10 cellular contexts compared by ENCODE assay signal in the genomic region with DNA sequence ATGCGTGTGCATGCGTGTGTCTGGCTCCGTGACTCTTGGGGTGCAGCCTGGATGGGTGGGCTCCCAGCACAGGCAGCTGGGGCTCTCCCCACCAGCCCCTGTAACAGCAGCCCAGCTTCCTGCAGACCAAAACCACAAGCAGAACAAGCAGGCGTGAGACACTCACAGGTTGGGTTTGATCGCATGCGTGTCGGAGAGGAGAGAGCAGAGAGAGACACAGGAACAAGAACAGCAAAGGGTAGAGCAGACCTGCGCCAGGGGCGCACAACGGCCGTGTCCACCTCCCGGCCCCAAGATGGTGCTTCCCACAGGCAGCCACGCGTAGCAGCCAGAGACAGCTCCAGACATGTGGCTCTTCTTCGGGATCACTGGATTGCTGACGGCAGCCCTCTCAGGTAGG. TPM values are rescaled to one million over a fixed set of nuclear protein-coding genes. Genes with fewer than 3 reads are reported as not detected.
DNase-seq lines count a peak whose midpoint lies in the region; ATAC-seq and TF ChIP-seq lines count a peak whose summit lies in the region.
"Had no signal": no experiment of that assay in that cellular context is flagged by ENCODE, and none has a peak within 500 bp of the region (broad histone marks: within the 10 kb centered on the region; RNA-seq: fewer than 3 reads in every experiment).

A gene with protein sequence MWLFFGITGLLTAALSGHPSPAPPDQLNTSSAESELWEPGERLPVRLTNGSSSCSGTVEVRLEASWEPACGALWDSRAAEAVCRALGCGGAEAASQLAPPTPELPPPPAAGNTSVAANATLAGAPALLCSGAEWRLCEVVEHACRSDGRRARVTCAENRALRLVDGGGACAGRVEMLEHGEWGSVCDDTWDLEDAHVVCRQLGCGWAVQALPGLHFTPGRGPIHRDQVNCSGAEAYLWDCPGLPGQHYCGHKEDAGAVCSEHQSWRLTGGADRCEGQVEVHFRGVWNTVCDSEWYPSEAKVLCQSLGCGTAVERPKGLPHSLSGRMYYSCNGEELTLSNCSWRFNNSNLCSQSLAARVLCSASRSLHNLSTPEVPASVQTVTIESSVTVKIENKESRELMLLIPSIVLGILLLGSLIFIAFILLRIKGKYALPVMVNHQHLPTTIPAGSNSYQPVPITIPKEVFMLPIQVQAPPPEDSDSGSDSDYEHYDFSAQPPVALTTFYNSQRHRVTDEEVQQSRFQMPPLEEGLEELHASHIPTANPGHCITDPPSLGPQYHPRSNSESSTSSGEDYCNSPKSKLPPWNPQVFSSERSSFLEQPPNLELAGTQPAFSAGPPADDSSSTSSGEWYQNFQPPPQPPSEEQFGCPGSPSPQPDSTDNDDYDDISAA (plus strand): TSS at position 161 of the 400 bp plus-strand sequence. CDS start 186 bp downstream, at position 347.

- H3K36me3 Mint-ChIP-seq in activated CD4-positive, alpha-beta memory T cell treated with anti-CD3 and anti-CD28 coated beads for 36 hours: peaks cover 43% of the 10 kb centered on the region
- H3K36me3 Mint-ChIP-seq in stimulated activated memory B cell treated with anti-CD40 and anti-IgM and Interleukin-4, amounts not matched to agents 10 μg/mL and 1 μg/mL and 100 μg/mL, for 72 hours: peaks cover 6% of the 10 kb centered on the region

- no peak within 1 kb of the TSS for H3K4me3 ChIP-seq in KMS-11 (IDR thresholded peaks at IDR 0.05; ENCODE audit: insufficient read depth, low read depth, low read length)

- H3K79me2 ChIP-seq in KMS-11 (ENCODE audit: insufficient read depth, low read depth): no peaks in the 10 kb centered on the region
- H3K79me2 ChIP-seq: parathyroid adenoma had no signal

- peak within 1 kb of the TSS; percentile 14; the same call in 1 of the 2 replicates for H3K4me2 ChIP-seq in KMS-11

- H4K20me1 ChIP-seq in KMS-11 (ENCODE audit: insufficient read depth): no peaks in the 10 kb centered on the region

- H3K4me1 Mint-ChIP-seq in activated CD4-positive, alpha-beta memory T cell treated with anti-CD3 and anti-CD28 coated beads for 36 hours (ENCODE audit: low read depth): peaks cover 20% of the 10 kb centered on the region
- peaks cover 41% of the 10 kb centered on the region for H3K4me1 Mint-ChIP-seq in stimulated activated memory B cell treated with anti-CD40 and anti-IgM and Interleukin-4, amounts not matched to agents 10 μg/mL and 1 μg/mL and 100 μg/mL, for 72 hours

- H3K36me3 ChIP-seq in KMS-11 (ENCODE audit: insufficient read depth): no peaks in the 10 kb centered on the region

- POLR2A ChIA-PET in activated CD4-positive, alpha-beta memory T cell treated with anti-CD3 and anti-CD28 coated beads for 36 hours (lab: Charles Lee): interaction anchor here (1.0 to 2.0 kb wide), 5 partner anchors 31 to 95 kb away, joined by 3 to 18 read pairs (median 4); no protein-coding TSS in a partner anchor

- H3K27me3 Mint-ChIP-seq in activated CD4-positive, alpha-beta memory T cell treated with anti-CD3 and anti-CD28 coated beads for 36 hours: no peaks in the 10 kb centered on the region
- no peaks in the 10 kb centered on the region for H3K27me3 Mint-ChIP-seq in stimulated activated memory B cell treated with anti-CD40 and anti-IgM and Interleukin-4, amounts not matched to agents 10 μg/mL and 1 μg/mL and 100 μg/mL, for 72 hours

- H3K27ac ChIP-seq in KMS-11: no peak within 1 kb of the TSS
- H3K27ac ChIP-seq: parathyroid adenoma had no signal

- intact Hi-C loops in activated CD4-positive, alpha-beta memory T cell treated with anti-CD3 and anti-CD28 coated beads for 36 hours (cut with micrococcal nuclease): loop anchor here (2.0 kb wide), 3 partner anchors 51 to 111 kb away; no protein-coding TSS in a partner anchor

- CTCF ChIA-PET in activated CD4-positive, alpha-beta memory T cell treated with anti-CD3 and anti-CD28 coated beads for 36 hours (lab: Charles Lee): interaction anchor here (0.6 to 3.8 kb wide), 14 partner anchors 17 to 217 kb away, joined by 3 to 49 read pairs (median 4); no protein-coding TSS in a partner anchor

- peak; percentile 75 for ATAC-seq in stimulated activated memory B cell treated with anti-CD40 and anti-IgM and Interleukin-4, amounts not matched to agents 10 μg/mL and 1 μg/mL and 100 μg/mL, for 72 hours
- no peak for ATAC-seq in GM18517 (IDR thresholded peaks at IDR 0.05; ENCODE audit: unreplicated experiment)

- H3K4me3 Mint-ChIP-seq in activated CD4-positive, alpha-beta memory T cell treated with anti-CD3 and anti-CD28 coated beads for 36 hours: peak within 1 kb of the TSS; percentile 95
- H3K4me3 Mint-ChIP-seq in stimulated activated memory B cell treated with anti-CD40 and anti-IgM and Interleukin-4, amounts not matched to agents 10 μg/mL and 1 μg/mL and 100 μg/mL, for 72 hours: peak within 1 kb of the TSS; percentile 67

- peak within 1 kb of the TSS; percentile 46; the same call in 1 of the 2 replicates for H2AFZ ChIP-seq in KMS-11 (ENCODE audit: low read depth)
- H2AFZ ChIP-seq: parathyroid adenoma had no signal

- H3K4me1 ChIP-seq in KMS-11 (ENCODE audit: low read depth, poor library complexity, severe bottlenecking): no peaks in the 10 kb centered on the region
- H3K4me1 ChIP-seq: parathyroid adenoma had no signal

- H3K27ac Mint-ChIP-seq in activated CD4-positive, alpha-beta memory T cell treated with anti-CD3 and anti-CD28 coated beads for 36 hours: peak within 1 kb of the TSS; percentile 99
- H3K27ac Mint-ChIP-seq in stimulated activated memory B cell treated with anti-CD40 and anti-IgM and Interleukin-4, amounts not matched to agents 10 μg/mL and 1 μg/mL and 100 μg/mL, for 72 hours: peak within 1 kb of the TSS; percentile 75

- peak; percentile 82 for DNase-seq in activated CD4-positive, alpha-beta memory T cell treated with anti-CD3 and anti-CD28 coated beads for 36 hours
- peak; percentile 64 for DNase-seq in effector CD4-positive, alpha-beta T cell
- DNase-seq in NCI-H1930 (lab: John Stamatoyannopoulos, UW) (no peak), Ammon's horn (ENCODE audit: low spot score) (no peak), NCI-H1417 (lab: John Stamatoyannopoulos, UW) (no peak)
- DNase-seq: NCI-H1694 treated with DMSO at 0.1 percent for 48 hours had no signal

- no peaks in the 10 kb centered on the region for H3K27me3 ChIP-seq in KMS-11 (ENCODE audit: insufficient read depth, low read depth)

- no peak within 1 kb of the TSS for H3K9ac ChIP-seq in KMS-11
- H3K9ac ChIP-seq: parathyroid adenoma had no signal

- TF ChIP-seq CTCF in KMS-11 (conservative IDR thresholded peaks at IDR 0.05; ENCODE audit: low read depth, low read length): no peak

- H3K9me3 Mint-ChIP-seq in activated CD4-positive, alpha-beta memory T cell treated with anti-CD3 and anti-CD28 coated beads for 36 hours: peaks cover 6% of the 10 kb centered on the region
- peaks cover 5% of the 10 kb centered on the region for H3K9me3 Mint-ChIP-seq in stimulated activated memory B cell treated with anti-CD40 and anti-IgM and Interleukin-4, amounts not matched to agents 10 μg/mL and 1 μg/mL and 100 μg/mL, for 72 hours

RNA-seq across cellular contexts. Expression of the gene that starts here (rescaled TPM):
- total RNA-seq in activated CD4-positive, alpha-beta memory T cell treated with anti-CD3 and anti-CD28 coated beads for 36 hours: 100 to 1,000 TPM; 271 to 279 TPM

Comparison
In these comparisons a context has a peak if more than half of its experiments do, and no peak if none do; other contexts are left out.
1. DNase-seq: peak in activated CD4-positive, alpha-beta memory T cell treated with anti-CD3 and anti-CD28 coated beads for 36 hours (single experiment) and effector CD4-positive, alpha-beta T cell (single experiment); none in NCI-H1930 (0 of 2), Ammon's horn (single experiment) and NCI-H1417 (0 of 3).